ENCODE assay signal across 27 cellular contexts in genomic region chr5:38749861-38750260, GRCh38.
"Had no signal": no experiment of that assay in that cellular context is flagged by ENCODE, and none has a peak within 500 bp of the region (broad histone marks: within the 10 kb centered on the region; RNA-seq: fewer than 3 reads in every experiment).

No MANE protein-coding gene starts in this region.

- H3K36me3 ChIP-seq: neural progenitor cell, neutrophil, ovary, right lobe of liver, sigmoid colon, stomach, thoracic aorta, thyroid gland, tibial nerve, upper lobe of left lung, vagina had no signal

- H3K9me3 ChIP-seq: neutrophil, ovary, psoas muscle, right lobe of liver, sigmoid colon, stomach, thoracic aorta, thyroid gland, tibial nerve, upper lobe of left lung, vagina had no signal

- H2AFZ ChIP-seq: neural progenitor cell, parathyroid adenoma had no signal

- DNase-seq: natural killer cell; nucleus accumbens; ovary; posterior cingulate gyrus; psoas muscle; right cardiac atrium; right lobe of liver; sigmoid colon; small intestine; stimulated activated CD4-positive, alpha-beta T cell treated with anti-CD3 and anti-CD28 coated beads, Interleukin-15, amount 100 ng/mL, for 24 hours; stimulated activated CD4-positive, alpha-beta T cell treated with anti-CD3 and anti-CD28 coated beads, Interleukin-2, amount 100 ng/mL, for 24 hours; stimulated activated CD4-positive, alpha-beta T cell treated with anti-CD3 and anti-CD28 coated beads, Interleukin-2, amount 100 ng/mL, for 48 hours; stimulated activated CD4-positive, alpha-beta T cell treated with anti-CD3 and anti-CD28 coated beads, Interleukin-4, amount 100 ng/mL, for 24 hours; stimulated activated naive B cell treated with anti-CD40 and anti-IgM and Interleukin-4, amounts not matched to agents 10 μg/mL and 1 μg/mL and 100 μg/mL, for 72 hours; stimulated activated naive CD4-positive, alpha-beta T cell treated with Interleukin-2 at 50 U/mL for 16 hours; stomach; thyroid gland; trophoblast cell; upper lobe of left lung had no signal

- H3K79me2 ChIP-seq: parathyroid adenoma had no signal

- H3K4me3 ChIP-seq: neural progenitor cell, ovary, psoas muscle, right lobe of liver, sigmoid colon, stomach, thoracic aorta, thyroid gland, tibial nerve, upper lobe of left lung, vagina had no signal

- H3K27me3 ChIP-seq: neural progenitor cell, neutrophil, ovary, right lobe of liver, sigmoid colon, stomach, thyroid gland, tibial nerve, upper lobe of left lung, vagina had no signal

- H3K9ac ChIP-seq: neural progenitor cell, parathyroid adenoma had no signal

- H3K4me2 ChIP-seq: neural progenitor cell had no signal

- FAIRE-seq: small intestine, urothelium cell line had no signal

- ATAC-seq: natural killer cell; psoas muscle; right cardiac atrium; right lobe of liver; stimulated activated effector memory CD8-positive, alpha-beta T cell treated with anti-CD3 and anti-CD28 coated beads, Interleukin-12 subunit alpha, Interleukin-12 subunit beta, amount 100 ng/mL, for 72 hours; stimulated activated naive B cell treated with anti-CD40 and anti-IgM and Interleukin-4, amounts not matched to agents 10 μg/mL and 1 μg/mL and 100 μg/mL, for 72 hours had no signal

- H3K27ac ChIP-seq: neural progenitor cell, neutrophil, ovary, parathyroid adenoma, psoas muscle, right lobe of liver, sigmoid colon, stomach, thoracic aorta, thyroid gland, tibial nerve, upper lobe of left lung, vagina had no signal

- H3K4me1 ChIP-seq: neural progenitor cell, parathyroid adenoma, psoas muscle, right lobe of liver, sigmoid colon, stomach, thyroid gland, upper lobe of left lung, vagina had no signal
